ENCODE assay signal across 1 cellular context in the genomic region with DNA sequence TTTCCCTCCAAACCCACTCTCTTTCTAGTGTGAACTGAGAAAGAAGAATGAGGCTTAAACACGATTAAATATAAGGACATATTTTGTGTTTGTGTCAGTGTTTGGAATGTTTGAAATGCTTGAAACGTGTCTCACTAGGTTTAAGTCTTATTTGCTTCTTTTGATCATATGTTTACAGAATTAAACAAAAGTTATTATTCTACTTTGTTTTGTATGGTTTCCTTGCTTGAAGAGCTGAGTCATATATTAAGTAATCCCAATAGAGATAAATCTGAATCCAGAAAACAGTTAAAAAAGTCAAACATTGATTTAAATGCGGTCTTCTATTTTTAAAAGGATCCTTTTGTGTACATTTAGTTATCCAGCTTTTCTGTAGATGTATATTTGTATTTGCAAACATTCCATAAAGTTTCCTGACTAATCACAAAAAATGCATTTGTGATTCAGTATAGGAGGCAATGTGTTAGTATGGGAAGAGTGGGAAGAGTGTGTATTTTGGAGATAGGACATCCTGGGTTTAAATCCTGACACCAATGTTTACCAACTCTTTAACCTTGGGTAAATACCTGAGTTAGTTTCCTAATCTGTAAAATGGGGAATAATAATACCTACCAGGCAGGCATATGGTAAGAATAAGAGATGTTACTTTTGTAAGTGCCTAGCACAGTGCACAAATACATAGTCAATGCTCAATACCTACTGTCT.
TF ChIP-seq lines count a peak whose summit lies in the region.

No MANE protein-coding gene starts in this region.

TF ChIP-seq in HepG2, 621 proteins besides CTCF, POLR2A, EP300 and RAD21 (continued from another document):
- TF ChIP-seq, protein P1, sequence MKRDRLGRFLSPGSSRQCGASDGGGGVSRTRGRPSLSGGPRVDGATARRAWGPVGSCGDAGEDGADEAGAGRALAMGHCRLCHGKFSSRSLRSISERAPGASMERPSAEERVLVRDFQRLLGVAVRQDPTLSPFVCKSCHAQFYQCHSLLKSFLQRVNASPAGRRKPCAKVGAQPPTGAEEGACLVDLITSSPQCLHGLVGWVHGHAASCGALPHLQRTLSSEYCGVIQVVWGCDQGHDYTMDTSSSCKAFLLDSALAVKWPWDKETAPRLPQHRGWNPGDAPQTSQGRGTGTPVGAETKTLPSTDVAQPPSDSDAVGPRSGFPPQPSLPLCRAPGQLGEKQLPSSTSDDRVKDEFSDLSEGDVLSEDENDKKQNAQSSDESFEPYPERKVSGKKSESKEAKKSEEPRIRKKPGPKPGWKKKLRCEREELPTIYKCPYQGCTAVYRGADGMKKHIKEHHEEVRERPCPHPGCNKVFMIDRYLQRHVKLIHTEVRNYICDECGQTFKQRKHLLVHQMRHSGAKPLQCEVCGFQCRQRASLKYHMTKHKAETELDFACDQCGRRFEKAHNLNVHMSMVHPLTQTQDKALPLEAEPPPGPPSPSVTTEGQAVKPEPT (CRISPR knock-in tag; IDR thresholded peaks at IDR 0.05; ENCODE audit: low read depth) = no peak
- no peak for TF ChIP-seq SYNCRIP (IDR thresholded peaks at IDR 0.05; ENCODE audit: insufficient read depth, low read depth, low read length)
- no peak for TF ChIP-seq HHEX (CRISPR knock-in tag; IDR thresholded peaks at IDR 0.05)
- no peak for TF ChIP-seq ZNF101 (CRISPR knock-in tag; IDR thresholded peaks at IDR 0.05; ENCODE audit: borderline replicate concordance, low read depth)
- TF ChIP-seq FOXP1 (IDR thresholded peaks at IDR 0.05) = no peak
- no peak; the same call in 1 of the 2 replicates for TF ChIP-seq FOXP1 (CRISPR knock-in tag; IDR thresholded peaks at IDR 0.05)
- TF ChIP-seq TCF12 (IDR thresholded peaks at IDR 0.05) = no peak
- TF ChIP-seq TCF12 (CRISPR knock-in tag; IDR thresholded peaks at IDR 0.05) = no peak
- no peak for TF ChIP-seq STAG1 (CRISPR knock-in tag; IDR thresholded peaks at IDR 0.05)
- TF ChIP-seq, protein P2, sequence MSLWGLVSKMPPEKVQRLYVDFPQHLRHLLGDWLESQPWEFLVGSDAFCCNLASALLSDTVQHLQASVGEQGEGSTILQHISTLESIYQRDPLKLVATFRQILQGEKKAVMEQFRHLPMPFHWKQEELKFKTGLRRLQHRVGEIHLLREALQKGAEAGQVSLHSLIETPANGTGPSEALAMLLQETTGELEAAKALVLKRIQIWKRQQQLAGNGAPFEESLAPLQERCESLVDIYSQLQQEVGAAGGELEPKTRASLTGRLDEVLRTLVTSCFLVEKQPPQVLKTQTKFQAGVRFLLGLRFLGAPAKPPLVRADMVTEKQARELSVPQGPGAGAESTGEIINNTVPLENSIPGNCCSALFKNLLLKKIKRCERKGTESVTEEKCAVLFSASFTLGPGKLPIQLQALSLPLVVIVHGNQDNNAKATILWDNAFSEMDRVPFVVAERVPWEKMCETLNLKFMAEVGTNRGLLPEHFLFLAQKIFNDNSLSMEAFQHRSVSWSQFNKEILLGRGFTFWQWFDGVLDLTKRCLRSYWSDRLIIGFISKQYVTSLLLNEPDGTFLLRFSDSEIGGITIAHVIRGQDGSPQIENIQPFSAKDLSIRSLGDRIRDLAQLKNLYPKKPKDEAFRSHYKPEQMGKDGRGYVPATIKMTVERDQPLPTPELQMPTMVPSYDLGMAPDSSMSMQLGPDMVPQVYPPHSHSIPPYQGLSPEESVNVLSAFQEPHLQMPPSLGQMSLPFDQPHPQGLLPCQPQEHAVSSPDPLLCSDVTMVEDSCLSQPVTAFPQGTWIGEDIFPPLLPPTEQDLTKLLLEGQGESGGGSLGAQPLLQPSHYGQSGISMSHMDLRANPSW (CRISPR knock-in tag; IDR thresholded peaks at IDR 0.05; ENCODE audit: borderline replicate concordance) = no peak
- TF ChIP-seq ZNF776 (CRISPR knock-in tag; IDR thresholded peaks at IDR 0.05) = no peak
- TF ChIP-seq NPAS2 (CRISPR knock-in tag; IDR thresholded peaks at IDR 0.05; ENCODE audit: borderline replicate concordance) = no peak
- TF ChIP-seq PRMT3 (CRISPR knock-in tag; IDR thresholded peaks at IDR 0.05; ENCODE audit: borderline replicate concordance, low read depth) = no peak
- TF ChIP-seq GLI4 (CRISPR knock-in tag; IDR thresholded peaks at IDR 0.05; ENCODE audit: borderline replicate concordance) = no peak
- TF ChIP-seq MAFF (IDR thresholded peaks at IDR 0.05; ENCODE audit: low read depth, low read length) = 0 out of 2 replicates have a peak, but pooled peaks have one; percentile 23
- TF ChIP-seq, protein P3, sequence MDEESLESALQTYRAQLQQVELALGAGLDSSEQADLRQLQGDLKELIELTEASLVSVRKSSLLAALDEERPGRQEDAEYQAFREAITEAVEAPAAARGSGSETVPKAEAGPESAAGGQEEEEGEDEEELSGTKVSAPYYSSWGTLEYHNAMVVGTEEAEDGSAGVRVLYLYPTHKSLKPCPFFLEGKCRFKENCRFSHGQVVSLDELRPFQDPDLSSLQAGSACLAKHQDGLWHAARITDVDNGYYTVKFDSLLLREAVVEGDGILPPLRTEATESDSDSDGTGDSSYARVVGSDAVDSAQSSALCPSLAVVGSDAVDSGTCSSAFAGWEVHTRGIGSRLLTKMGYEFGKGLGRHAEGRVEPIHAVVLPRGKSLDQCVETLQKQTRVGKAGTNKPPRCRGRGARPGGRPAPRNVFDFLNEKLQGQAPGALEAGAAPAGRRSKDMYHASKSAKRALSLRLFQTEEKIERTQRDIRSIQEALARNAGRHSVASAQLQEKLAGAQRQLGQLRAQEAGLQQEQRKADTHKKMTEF (CRISPR knock-in tag; IDR thresholded peaks at IDR 0.05) = peak; percentile 41; the same call in 1 of the 2 replicates
- no peak for TF ChIP-seq PAWR (CRISPR knock-in tag; IDR thresholded peaks at IDR 0.05; ENCODE audit: borderline replicate concordance)
- no peak for TF ChIP-seq FOXK1 (CRISPR knock-in tag; IDR thresholded peaks at IDR 0.05; ENCODE audit: borderline replicate concordance, low read depth)
- TF ChIP-seq FOXA3 (CRISPR knock-in tag; IDR thresholded peaks at IDR 0.05) = peak; percentile 61
- no peak for TF ChIP-seq ZNF256 (CRISPR knock-in tag; conservative IDR thresholded peaks at IDR 0.05)
- no peak for TF ChIP-seq ZNF382 (CRISPR knock-in tag; IDR thresholded peaks at IDR 0.05; ENCODE audit: borderline replicate concordance)
- no peak for TF ChIP-seq NONO (IDR thresholded peaks at IDR 0.05)
- TF ChIP-seq NONO (CRISPR knock-in tag; conservative IDR thresholded peaks at IDR 0.05) = no peak
- no peak for TF ChIP-seq RBM39 (IDR thresholded peaks at IDR 0.05; ENCODE audit: low read depth, low read length, poor library complexity, severe bottlenecking)
- no peak for TF ChIP-seq NFE2L2 (IDR thresholded peaks at IDR 0.05; ENCODE audit: low read length)
- no peak for TF ChIP-seq ZNF224 (CRISPR knock-in tag; IDR thresholded peaks at IDR 0.05)
- TF ChIP-seq, protein P4, sequence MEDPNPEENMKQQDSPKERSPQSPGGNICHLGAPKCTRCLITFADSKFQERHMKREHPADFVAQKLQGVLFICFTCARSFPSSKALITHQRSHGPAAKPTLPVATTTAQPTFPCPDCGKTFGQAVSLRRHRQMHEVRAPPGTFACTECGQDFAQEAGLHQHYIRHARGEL (CRISPR knock-in tag; IDR thresholded peaks at IDR 0.05) = no peak
- TF ChIP-seq MXD4 (CRISPR knock-in tag; IDR thresholded peaks at IDR 0.05) = no peak
- TF ChIP-seq, protein P5, sequence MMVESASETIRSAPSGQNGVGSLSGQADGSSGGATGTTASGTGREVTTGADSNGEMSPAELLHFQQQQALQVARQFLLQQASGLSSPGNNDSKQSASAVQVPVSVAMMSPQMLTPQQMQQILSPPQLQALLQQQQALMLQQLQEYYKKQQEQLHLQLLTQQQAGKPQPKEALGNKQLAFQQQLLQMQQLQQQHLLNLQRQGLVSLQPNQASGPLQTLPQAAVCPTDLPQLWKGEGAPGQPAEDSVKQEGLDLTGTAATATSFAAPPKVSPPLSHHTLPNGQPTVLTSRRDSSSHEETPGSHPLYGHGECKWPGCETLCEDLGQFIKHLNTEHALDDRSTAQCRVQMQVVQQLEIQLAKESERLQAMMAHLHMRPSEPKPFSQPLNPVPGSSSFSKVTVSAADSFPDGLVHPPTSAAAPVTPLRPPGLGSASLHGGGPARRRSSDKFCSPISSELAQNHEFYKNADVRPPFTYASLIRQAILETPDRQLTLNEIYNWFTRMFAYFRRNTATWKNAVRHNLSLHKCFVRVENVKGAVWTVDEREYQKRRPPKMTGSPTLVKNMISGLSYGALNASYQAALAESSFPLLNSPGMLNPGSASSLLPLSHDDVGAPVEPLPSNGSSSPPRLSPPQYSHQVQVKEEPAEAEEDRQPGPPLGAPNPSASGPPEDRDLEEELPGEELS (CRISPR knock-in tag; IDR thresholded peaks at IDR 0.05) = 0 out of 2 replicates have a peak, but pooled peaks have one; percentile 20
- TF ChIP-seq MEIS2 (CRISPR knock-in tag; IDR thresholded peaks at IDR 0.05) = no peak
- 0 out of 2 replicates have a peak, but pooled peaks have one; percentile 30 for TF ChIP-seq MED1 (CRISPR knock-in tag; IDR thresholded peaks at IDR 0.05)
- no peak for TF ChIP-seq ZNF652 (CRISPR knock-in tag; IDR thresholded peaks at IDR 0.05; ENCODE audit: borderline replicate concordance, low read depth)
- TF ChIP-seq GTF2F1 (IDR thresholded peaks at IDR 0.05; ENCODE audit: low read length) = no peak
- no peak for TF ChIP-seq ZNF619 (CRISPR knock-in tag; IDR thresholded peaks at IDR 0.05)
- no peak for TF ChIP-seq ZNF737 (CRISPR knock-in tag; IDR thresholded peaks at IDR 0.05; ENCODE audit: borderline replicate concordance)
- TF ChIP-seq ISL2 (CRISPR knock-in tag; IDR thresholded peaks at IDR 0.05) = peak; percentile 43; the same call in 1 of the 2 replicates
- peak; percentile 29; the same call in 1 of the 2 replicates for TF ChIP-seq CREM (IDR thresholded peaks at IDR 0.05)
- no peak for TF ChIP-seq CREM (CRISPR knock-in tag; IDR thresholded peaks at IDR 0.05)
- TF ChIP-seq PPARG (CRISPR knock-in tag; conservative IDR thresholded peaks at IDR 0.05) = 0 out of 2 replicates have a peak, but pooled peaks have one; percentile 19
- TF ChIP-seq, protein P6, sequence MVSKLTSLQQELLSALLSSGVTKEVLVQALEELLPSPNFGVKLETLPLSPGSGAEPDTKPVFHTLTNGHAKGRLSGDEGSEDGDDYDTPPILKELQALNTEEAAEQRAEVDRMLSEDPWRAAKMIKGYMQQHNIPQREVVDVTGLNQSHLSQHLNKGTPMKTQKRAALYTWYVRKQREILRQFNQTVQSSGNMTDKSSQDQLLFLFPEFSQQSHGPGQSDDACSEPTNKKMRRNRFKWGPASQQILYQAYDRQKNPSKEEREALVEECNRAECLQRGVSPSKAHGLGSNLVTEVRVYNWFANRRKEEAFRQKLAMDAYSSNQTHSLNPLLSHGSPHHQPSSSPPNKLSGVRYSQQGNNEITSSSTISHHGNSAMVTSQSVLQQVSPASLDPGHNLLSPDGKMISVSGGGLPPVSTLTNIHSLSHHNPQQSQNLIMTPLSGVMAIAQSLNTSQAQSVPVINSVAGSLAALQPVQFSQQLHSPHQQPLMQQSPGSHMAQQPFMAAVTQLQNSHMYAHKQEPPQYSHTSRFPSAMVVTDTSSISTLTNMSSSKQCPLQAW (CRISPR knock-in tag; IDR thresholded peaks at IDR 0.05) = no peak
- TF ChIP-seq ZFP62 (CRISPR knock-in tag; IDR thresholded peaks at IDR 0.05) = no peak
- TF ChIP-seq MAFG (CRISPR knock-in tag; IDR thresholded peaks at IDR 0.05) = no peak
- TF ChIP-seq, protein P7, sequence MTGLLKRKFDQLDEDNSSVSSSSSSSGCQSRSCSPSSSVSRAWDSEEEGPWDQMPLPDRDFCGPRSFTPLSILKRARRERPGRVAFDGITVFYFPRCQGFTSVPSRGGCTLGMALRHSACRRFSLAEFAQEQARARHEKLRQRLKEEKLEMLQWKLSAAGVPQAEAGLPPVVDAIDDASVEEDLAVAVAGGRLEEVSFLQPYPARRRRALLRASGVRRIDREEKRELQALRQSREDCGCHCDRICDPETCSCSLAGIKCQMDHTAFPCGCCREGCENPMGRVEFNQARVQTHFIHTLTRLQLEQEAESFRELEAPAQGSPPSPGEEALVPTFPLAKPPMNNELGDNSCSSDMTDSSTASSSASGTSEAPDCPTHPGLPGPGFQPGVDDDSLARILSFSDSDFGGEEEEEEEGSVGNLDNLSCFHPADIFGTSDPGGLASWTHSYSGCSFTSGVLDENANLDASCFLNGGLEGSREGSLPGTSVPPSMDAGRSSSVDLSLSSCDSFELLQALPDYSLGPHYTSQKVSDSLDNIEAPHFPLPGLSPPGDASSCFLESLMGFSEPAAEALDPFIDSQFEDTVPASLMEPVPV (CRISPR knock-in tag; IDR thresholded peaks at IDR 0.05) = no peak
- TF ChIP-seq EEA1 (CRISPR knock-in tag; IDR thresholded peaks at IDR 0.05; ENCODE audit: borderline replicate concordance) = no peak
- TF ChIP-seq PCBP2 (optimal IDR thresholded peaks at IDR 0.05; ENCODE audit: low read depth, low read length, poor library complexity, severe bottlenecking) = no peak
- TF ChIP-seq, protein P8, sequence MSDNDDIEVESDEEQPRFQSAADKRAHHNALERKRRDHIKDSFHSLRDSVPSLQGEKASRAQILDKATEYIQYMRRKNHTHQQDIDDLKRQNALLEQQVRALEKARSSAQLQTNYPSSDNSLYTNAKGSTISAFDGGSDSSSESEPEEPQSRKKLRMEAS (IDR thresholded peaks at IDR 0.05) = no peak
- no peak for TF ChIP-seq TAF1 (CRISPR knock-in tag; IDR thresholded peaks at IDR 0.05)
- TF ChIP-seq, protein P9, sequence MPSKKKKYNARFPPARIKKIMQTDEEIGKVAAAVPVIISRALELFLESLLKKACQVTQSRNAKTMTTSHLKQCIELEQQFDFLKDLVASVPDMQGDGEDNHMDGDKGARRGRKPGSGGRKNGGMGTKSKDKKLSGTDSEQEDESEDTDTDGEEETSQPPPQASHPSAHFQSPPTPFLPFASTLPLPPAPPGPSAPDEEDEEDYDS (CRISPR knock-in tag; IDR thresholded peaks at IDR 0.05) = no peak
- TF ChIP-seq CAMTA2 (CRISPR knock-in tag; IDR thresholded peaks at IDR 0.05; ENCODE audit: borderline replicate concordance) = no peak
